Comparison of ENCODE assay signal across 8 cellular contexts in the genomic region with DNA sequence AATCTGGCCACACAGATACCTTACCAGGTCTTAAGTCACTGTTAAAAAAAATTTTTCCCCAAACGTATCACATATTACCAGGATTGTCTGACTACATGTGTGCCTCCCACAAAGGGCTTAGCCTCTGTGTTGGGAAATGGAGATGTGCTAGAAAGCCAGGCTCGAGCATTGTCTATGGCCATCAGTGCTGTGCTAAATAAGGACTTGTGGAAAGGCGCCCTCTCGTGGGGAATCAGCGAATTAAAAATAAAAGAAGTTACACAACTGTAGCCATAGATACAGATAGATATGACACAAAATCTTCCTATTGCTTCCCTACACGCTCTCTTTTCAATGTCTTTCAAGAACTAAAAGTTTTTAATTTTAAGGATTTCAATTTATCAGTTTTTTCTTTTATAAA. TPM values are rescaled to one million over a fixed set of nuclear protein-coding genes. Genes with fewer than 3 reads are reported as not detected.
A peak's percentile ranks its signal among the peaks of the same experiment; 100 is the strongest.
DNase-seq lines count a peak whose midpoint lies in the region; ATAC-seq and TF ChIP-seq lines count a peak whose summit lies in the region.

No MANE protein-coding gene starts in this region.

- no peaks in the 10 kb centered on the region for H3K27me3 ChIP-seq in CD8-positive, alpha-beta memory T cell (ENCODE audit: insufficient read depth, low read length, poor library complexity, severe bottlenecking)
- peaks cover 0 to 9% (median 0%) of the 10 kb centered on the region in 7 donors for H3K27me3 ChIP-seq in heart right ventricle

- H3K9me3 Mint-ChIP-seq in CD8-positive, alpha-beta memory T cell: peaks cover 0 to 3% (median 2%) of the 10 kb centered on the region in 5 donors
- H3K9me3 Mint-ChIP-seq in activated naive CD4-positive, alpha-beta T cell treated with anti-CD3 and anti-CD28 coated beads for 36 hours: no peaks in the 10 kb centered on the region

- H3K4me1 Mint-ChIP-seq in CD8-positive, alpha-beta memory T cell: peaks cover 22 to 31% (median 29%) of the 10 kb centered on the region in 3 donors
- peaks cover 31% of the 10 kb centered on the region for H3K4me1 Mint-ChIP-seq in activated naive CD4-positive, alpha-beta T cell treated with anti-CD3 and anti-CD28 coated beads for 36 hours (ENCODE audit: low read depth)

- 5 to 6% methylated on average over 6 of the region's 6 CpGs for WGBS in heart right ventricle, 2 donors

- peak overlapping the region in 4 of 8 donors; percentile 6 to 64 (median 36) for H3K27ac Mint-ChIP-seq in CD8-positive, alpha-beta memory T cell
- H3K27ac Mint-ChIP-seq in activated naive CD4-positive, alpha-beta T cell treated with anti-CD3 and anti-CD28 coated beads for 36 hours: no peak overlapping the region

- CTCF ChIA-PET in CD8-positive, alpha-beta memory T cell (lab: Charles Lee): interaction anchor here (1.1 to 1.3 kb wide), 2 partner anchors 13 to 272 kb away, joined by 3 read pairs; no protein-coding TSS in a partner anchor
- CTCF ChIA-PET in activated naive CD4-positive, alpha-beta T cell treated with anti-CD3 and anti-CD28 coated beads for 36 hours (lab: Charles Lee): interaction anchor here (1.1 kb wide), 1 partner anchor 24 kb away, joined by 3 read pairs; no protein-coding TSS in a partner anchor

- H3K9me3 ChIP-seq in CD8-positive, alpha-beta memory T cell (ENCODE audit: low read length): no peaks in the 10 kb centered on the region
- peaks cover 0 to 18% (median 0%) of the 10 kb centered on the region in 11 donors for H3K9me3 ChIP-seq in heart right ventricle

- peak; percentile 39 to 75 (median 46) for DNase-seq in CD8-positive, alpha-beta memory T cell
- DNase-seq in HuH-7.5 (ENCODE audit: low spot score) (peak; percentile 26), SHP77 (lab: John Stamatoyannopoulos, UW) (peak; percentile 75 to 92), heart right ventricle (peak in 1 of 2 donors; percentile 52), smooth muscle cell of the brain vasculature (ENCODE audit: low read depth, low spot score) (peak; percentile 29)
- peak; percentile 79 for DNase-seq in activated naive CD4-positive, alpha-beta T cell treated with anti-CD3 and anti-CD28 coated beads for 36 hours

- H3K27me3 Mint-ChIP-seq in CD8-positive, alpha-beta memory T cell: peaks cover 5 to 8% of the 10 kb centered on the region in 2 donors
- no peaks in the 10 kb centered on the region for H3K27me3 Mint-ChIP-seq in activated naive CD4-positive, alpha-beta T cell treated with anti-CD3 and anti-CD28 coated beads for 36 hours (ENCODE audit: low read depth)

- no peaks in the 10 kb centered on the region for H3K36me3 ChIP-seq in CD8-positive, alpha-beta memory T cell (ENCODE audit: insufficient read depth, low read length)
- no peaks in the 10 kb centered on the region for H3K36me3 ChIP-seq in heart right ventricle

- no peaks in the 10 kb centered on the region for H3K36me3 Mint-ChIP-seq in CD8-positive, alpha-beta memory T cell
- no peaks in the 10 kb centered on the region for H3K36me3 Mint-ChIP-seq in activated naive CD4-positive, alpha-beta T cell treated with anti-CD3 and anti-CD28 coated beads for 36 hours (ENCODE audit: low read depth)

- peak overlapping the region in 3 of 7 donors; percentile 16 to 54 (median 46) for H3K4me3 Mint-ChIP-seq in CD8-positive, alpha-beta memory T cell
- H3K4me3 Mint-ChIP-seq in activated naive CD4-positive, alpha-beta T cell treated with anti-CD3 and anti-CD28 coated beads for 36 hours: no peak overlapping the region

- TF ChIP-seq CTCF in heart right ventricle (IDR thresholded peaks at IDR 0.05): peak in 8 of 9 donors; percentile 24 to 73 (median 66)

- POLR2A ChIA-PET in CD8-positive, alpha-beta memory T cell (lab: Charles Lee): no interaction called here

- no peak overlapping the region for H3K27ac ChIP-seq in CD8-positive, alpha-beta memory T cell (ENCODE audit: low read depth, low read length)
- no peak overlapping the region for H3K27ac ChIP-seq in heart right ventricle

- peaks cover 15% of the 10 kb centered on the region for H3K4me1 ChIP-seq in CD8-positive, alpha-beta memory T cell (ENCODE audit: insufficient read depth, low read length)
- peaks cover 0 to 12% (median 4%) of the 10 kb centered on the region in 9 donors for H3K4me1 ChIP-seq in heart right ventricle

- H3K4me3 ChIP-seq in CD8-positive, alpha-beta memory T cell (ENCODE audit: low read length): no peak overlapping the region
- no peak overlapping the region for H3K4me3 ChIP-seq in heart right ventricle

- ATAC-seq in heart right ventricle (peak in 6 of 8 donors; percentile 48 to 77 (median 65)), HG02840 (IDR thresholded peaks at IDR 0.05; ENCODE audit: low FRiP score, unreplicated experiment) (no peak), GM19351 (IDR thresholded peaks at IDR 0.05; ENCODE audit: unreplicated experiment) (no peak)

- intact Hi-C loops in activated naive CD4-positive, alpha-beta T cell treated with anti-CD3 and anti-CD28 coated beads for 36 hours (cut with micrococcal nuclease): loop anchor here (2.0 kb wide), 1 partner anchor 71 kb away; no protein-coding TSS in a partner anchor
- intact Hi-C loops in heart right ventricle (cut with DNase I): loop anchor here in 1 of 10 donors (2.0 kb wide), 1 partner anchor 269 kb away; no protein-coding TSS in a partner anchor

RNA-seq across cellular contexts. Expression of a gene that starts 47.5 kb away (rescaled TPM):
- not detected for total RNA-seq in CD8-positive, alpha-beta memory T cell
- polyA plus RNA-seq in CD8-positive, alpha-beta memory T cell: not detected
- not detected for total RNA-seq in activated naive CD4-positive, alpha-beta T cell treated with anti-CD3 and anti-CD28 coated beads for 36 hours
- not detected for total RNA-seq in heart right ventricle
- under 1 TPM in 1 of 2 donors, not detected in 1; 0.62 TPM for polyA plus RNA-seq in heart right ventricle

RNA-seq across cellular contexts. Expression of a gene that starts 49.1 kb away (rescaled TPM):
- total RNA-seq in CD8-positive, alpha-beta memory T cell: not detected
- polyA plus RNA-seq in CD8-positive, alpha-beta memory T cell: not detected
- total RNA-seq in activated naive CD4-positive, alpha-beta T cell treated with anti-CD3 and anti-CD28 coated beads for 36 hours: not detected
- not detected for total RNA-seq in heart right ventricle
- polyA plus RNA-seq in heart right ventricle: under 1 TPM in 1 of 2 donors, not detected in 1; 0.07 TPM

RNA-seq across cellular contexts. Expression of a gene that starts 52.7 kb away (rescaled TPM):
- not detected for total RNA-seq in CD8-positive, alpha-beta memory T cell
- not detected for polyA plus RNA-seq in CD8-positive, alpha-beta memory T cell
- total RNA-seq in activated naive CD4-positive, alpha-beta T cell treated with anti-CD3 and anti-CD28 coated beads for 36 hours: not detected
- total RNA-seq in heart right ventricle: not detected
- under 1 TPM in 1 of 2 donors, not detected in 1; 0.10 TPM for polyA plus RNA-seq in heart right ventricle

Comparison
In these comparisons a context has a peak if more than half of its experiments do, and no peak if none do; other contexts are left out.
1. ATAC-seq: peak in heart right ventricle (6 of 8); none in HG02840 (single experiment) and GM19351 (single experiment).